25 cellular contexts compared by ENCODE assay signal in the genomic region with DNA sequence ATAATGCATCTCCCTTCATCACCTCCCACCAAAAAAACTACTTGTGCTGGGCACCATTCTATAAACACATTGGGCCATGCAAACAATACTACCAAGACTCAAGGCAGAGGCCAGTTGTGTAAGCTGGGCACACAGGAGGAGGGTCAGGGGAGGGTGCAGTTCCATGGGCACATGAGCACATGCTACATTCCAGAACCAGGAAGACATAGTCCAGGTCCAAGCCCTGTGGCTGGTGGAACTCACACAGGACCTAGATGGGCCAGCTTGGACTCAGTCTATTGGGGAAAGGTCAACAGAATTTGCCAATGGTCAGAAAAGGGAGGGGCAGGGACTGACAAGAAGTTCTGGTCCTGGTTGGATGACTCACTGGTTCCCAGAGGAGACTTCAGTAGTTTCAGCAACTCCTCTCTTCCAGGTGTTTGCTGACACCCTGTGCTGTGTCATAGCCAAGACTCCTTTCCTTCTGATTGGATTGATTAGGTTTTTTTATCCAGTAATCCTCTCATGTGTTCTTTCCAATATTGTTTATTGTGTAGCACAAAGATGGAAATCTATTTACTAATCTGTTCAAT.
"Had no signal": no experiment of that assay in that cellular context is flagged by ENCODE, and none has a peak within 500 bp of the region (broad histone marks: within the 10 kb centered on the region; RNA-seq: fewer than 3 reads in every experiment).

No MANE protein-coding gene starts in this region.

- H3K27me3 ChIP-seq: adrenal gland, Peyer's patch, SJCRH30 had no signal

- ATAC-seq: activated CD4-positive, alpha-beta T cell treated with anti-CD3 and anti-CD28 coated beads for 36 hours; activated CD8-positive, alpha-beta T cell treated with anti-CD3 and anti-CD28 coated beads, Interleukin-2, amount 10 ng/mL, durations not matched to agents 7 days and 5 days had no signal

- H3K4me3 ChIP-seq: adrenal gland, Peyer's patch, SJCRH30 had no signal

- H3K4me1 ChIP-seq: adrenal gland, Peyer's patch, SJCRH30 had no signal

- H3K27ac ChIP-seq: adrenal gland, KMS-11, RWPE1, SJCRH30, WERI-Rb-1 had no signal

- H3K36me3 ChIP-seq: adrenal gland, Peyer's patch, SJCRH30, WERI-Rb-1 had no signal

- H3K4me2 ChIP-seq: KMS-11, SK-N-SH had no signal

- H3K9me3 ChIP-seq: adrenal gland, Peyer's patch, SJCRH30, SK-N-SH had no signal

- H3K9ac ChIP-seq: KMS-11, SK-N-SH had no signal

- DNase-seq: activated CD4-positive, alpha-beta T cell treated with anti-CD3 and anti-CD28 coated beads for 36 hours; activated CD8-positive, alpha-beta memory T cell treated with anti-CD3 and anti-CD28 coated beads, Interleukin-2, amount 50 U/mL, for 48 hours; activated CD8-positive, alpha-beta T cell treated with anti-CD3 and anti-CD28 coated beads, Interleukin-2, amount 10 ng/mL, durations not matched to agents 7 days and 5 days; activated naive CD4-positive, alpha-beta T cell treated with anti-CD3 and anti-CD28 coated beads, Interleukin-2, amount 50 U/mL, for 16 hours; activated naive CD8-positive, alpha-beta T cell treated with anti-CD3 and anti-CD28 coated beads, Interleukin-2, amount 10 ng/mL, durations not matched to agents 7 days and 5 days; activated T-cell treated with anti-CD3 and anti-CD28 coated beads, Interleukin-2, amount 50 U/mL, for 1 hour; adrenal gland; anterior cingulate cortex; caudate nucleus; MM.1S; NCI-H1105; NCI-H1436; NCI-H1694 treated with DMSO at 0.1 percent for 48 hours; NCI-H2029 treated with DMSO at 0.1 percent for 48 hours; NCI-H510A treated with DMSO at 0.1 percent for 48 hours; NCI-H69; NK-92 treated with Interleukin-12 subunit alpha and Interleukin-12 subunit beta, amount 100 ng/mL, for 24 hours; Right ventricle myocardium superior; SJCRH30; SK-N-SH; T-helper 1 cell; WERI-Rb-1 had no signal
